In genomic region chr10:61063035-61063434, GRCh38 we compare ENCODE assay signal across 1 cellular context.
TF ChIP-seq lines count a peak whose summit lies in the region.

No MANE protein-coding gene starts in this region.

TF ChIP-seq in GM23338, 12 proteins besides CTCF, POLR2A, EP300 and RAD21 (continued from another document):
- TF ChIP-seq, protein P1, sequence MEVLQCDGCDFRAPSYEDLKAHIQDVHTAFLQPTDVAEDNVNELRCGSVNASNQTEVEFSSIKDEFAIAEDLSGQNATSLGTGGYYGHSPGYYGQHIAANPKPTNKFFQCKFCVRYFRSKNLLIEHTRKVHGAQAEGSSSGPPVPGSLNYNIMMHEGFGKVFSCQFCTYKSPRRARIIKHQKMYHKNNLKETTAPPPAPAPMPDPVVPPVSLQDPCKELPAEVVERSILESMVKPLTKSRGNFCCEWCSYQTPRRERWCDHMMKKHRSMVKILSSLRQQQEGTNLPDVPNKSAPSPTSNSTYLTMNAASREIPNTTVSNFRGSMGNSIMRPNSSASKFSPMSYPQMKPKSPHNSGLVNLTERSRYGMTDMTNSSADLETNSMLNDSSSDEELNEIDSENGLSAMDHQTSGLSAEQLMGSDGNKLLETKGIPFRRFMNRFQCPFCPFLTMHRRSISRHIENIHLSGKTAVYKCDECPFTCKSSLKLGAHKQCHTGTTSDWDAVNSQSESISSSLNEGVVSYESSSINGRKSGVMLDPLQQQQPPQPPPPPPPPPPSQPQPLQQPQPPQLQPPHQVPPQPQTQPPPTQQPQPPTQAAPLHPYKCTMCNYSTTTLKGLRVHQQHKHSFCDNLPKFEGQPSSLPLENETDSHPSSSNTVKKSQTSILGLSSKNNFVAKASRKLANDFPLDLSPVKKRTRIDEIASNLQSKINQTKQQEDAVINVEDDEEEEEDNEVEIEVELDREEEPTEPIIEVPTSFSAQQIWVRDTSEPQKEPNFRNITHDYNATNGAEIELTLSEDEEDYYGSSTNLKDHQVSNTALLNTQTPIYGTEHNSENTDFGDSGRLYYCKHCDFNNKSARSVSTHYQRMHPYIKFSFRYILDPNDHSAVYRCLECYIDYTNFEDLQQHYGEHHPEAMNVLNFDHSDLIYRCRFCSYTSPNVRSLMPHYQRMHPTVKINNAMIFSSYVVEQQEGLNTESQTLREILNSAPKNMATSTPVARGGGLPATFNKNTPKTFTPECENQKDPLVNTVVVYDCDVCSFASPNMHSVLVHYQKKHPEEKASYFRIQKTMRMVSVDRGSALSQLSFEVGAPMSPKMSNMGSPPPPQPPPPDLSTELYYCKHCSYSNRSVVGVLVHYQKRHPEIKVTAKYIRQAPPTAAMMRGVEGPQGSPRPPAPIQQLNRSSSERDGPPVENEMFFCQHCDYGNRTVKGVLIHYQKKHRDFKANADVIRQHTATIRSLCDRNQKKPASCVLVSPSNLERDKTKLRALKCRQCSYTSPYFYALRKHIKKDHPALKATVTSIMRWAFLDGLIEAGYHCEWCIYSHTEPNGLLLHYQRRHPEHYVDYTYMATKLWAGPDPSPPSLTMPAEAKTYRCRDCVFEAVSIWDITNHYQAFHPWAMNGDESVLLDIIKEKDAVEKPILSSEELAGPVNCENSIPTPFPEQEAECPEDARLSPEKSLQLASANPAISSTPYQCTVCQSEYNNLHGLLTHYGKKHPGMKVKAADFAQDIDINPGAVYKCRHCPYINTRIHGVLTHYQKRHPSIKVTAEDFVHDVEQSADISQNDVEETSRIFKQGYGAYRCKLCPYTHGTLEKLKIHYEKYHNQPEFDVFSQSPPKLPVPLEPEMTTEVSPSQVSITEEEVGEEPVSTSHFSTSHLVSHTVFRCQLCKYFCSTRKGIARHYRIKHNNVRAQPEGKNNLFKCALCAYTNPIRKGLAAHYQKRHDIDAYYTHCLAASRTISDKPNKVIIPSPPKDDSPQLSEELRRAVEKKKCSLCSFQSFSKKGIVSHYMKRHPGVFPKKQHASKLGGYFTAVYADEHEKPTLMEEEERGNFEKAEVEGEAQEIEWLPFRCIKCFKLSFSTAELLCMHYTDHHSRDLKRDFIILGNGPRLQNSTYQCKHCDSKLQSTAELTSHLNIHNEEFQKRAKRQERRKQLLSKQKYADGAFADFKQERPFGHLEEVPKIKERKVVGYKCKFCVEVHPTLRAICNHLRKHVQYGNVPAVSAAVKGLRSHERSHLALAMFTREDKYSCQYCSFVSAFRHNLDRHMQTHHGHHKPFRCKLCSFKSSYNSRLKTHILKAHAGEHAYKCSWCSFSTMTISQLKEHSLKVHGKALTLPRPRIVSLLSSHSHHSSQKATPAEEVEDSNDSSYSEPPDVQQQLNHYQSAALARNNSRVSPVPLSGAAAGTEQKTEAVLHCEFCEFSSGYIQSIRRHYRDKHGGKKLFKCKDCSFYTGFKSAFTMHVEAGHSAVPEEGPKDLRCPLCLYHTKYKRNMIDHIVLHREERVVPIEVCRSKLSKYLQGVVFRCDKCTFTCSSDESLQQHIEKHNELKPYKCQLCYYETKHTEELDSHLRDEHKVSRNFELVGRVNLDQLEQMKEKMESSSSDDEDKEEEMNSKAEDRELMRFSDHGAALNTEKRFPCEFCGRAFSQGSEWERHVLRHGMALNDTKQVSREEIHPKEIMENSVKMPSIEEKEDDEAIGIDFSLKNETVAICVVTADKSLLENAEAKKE (CRISPR knock-in tag; IDR thresholded peaks at IDR 0.05): no peak
- TF ChIP-seq STAT1 (IDR thresholded peaks at IDR 0.05; ENCODE audit: unreplicated experiment): no peak
- no peak for TF ChIP-seq ZNF114 (CRISPR knock-in tag; IDR thresholded peaks at IDR 0.05)
- TF ChIP-seq EZH2phosphoT487 (IDR thresholded peaks at IDR 0.05; ENCODE audit: unreplicated experiment): no peak
- TF ChIP-seq JUNB (IDR thresholded peaks at IDR 0.05; ENCODE audit: unreplicated experiment): no peak
- no peak for TF ChIP-seq CREB1 (CRISPR knock-in tag; IDR thresholded peaks at IDR 0.05; ENCODE audit: low read depth)
- TF ChIP-seq, protein P2, sequence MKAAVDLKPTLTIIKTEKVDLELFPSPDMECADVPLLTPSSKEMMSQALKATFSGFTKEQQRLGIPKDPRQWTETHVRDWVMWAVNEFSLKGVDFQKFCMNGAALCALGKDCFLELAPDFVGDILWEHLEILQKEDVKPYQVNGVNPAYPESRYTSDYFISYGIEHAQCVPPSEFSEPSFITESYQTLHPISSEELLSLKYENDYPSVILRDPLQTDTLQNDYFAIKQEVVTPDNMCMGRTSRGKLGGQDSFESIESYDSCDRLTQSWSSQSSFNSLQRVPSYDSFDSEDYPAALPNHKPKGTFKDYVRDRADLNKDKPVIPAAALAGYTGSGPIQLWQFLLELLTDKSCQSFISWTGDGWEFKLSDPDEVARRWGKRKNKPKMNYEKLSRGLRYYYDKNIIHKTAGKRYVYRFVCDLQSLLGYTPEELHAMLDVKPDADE (IDR thresholded peaks at IDR 0.05): no peak
- TF ChIP-seq, protein P3, sequence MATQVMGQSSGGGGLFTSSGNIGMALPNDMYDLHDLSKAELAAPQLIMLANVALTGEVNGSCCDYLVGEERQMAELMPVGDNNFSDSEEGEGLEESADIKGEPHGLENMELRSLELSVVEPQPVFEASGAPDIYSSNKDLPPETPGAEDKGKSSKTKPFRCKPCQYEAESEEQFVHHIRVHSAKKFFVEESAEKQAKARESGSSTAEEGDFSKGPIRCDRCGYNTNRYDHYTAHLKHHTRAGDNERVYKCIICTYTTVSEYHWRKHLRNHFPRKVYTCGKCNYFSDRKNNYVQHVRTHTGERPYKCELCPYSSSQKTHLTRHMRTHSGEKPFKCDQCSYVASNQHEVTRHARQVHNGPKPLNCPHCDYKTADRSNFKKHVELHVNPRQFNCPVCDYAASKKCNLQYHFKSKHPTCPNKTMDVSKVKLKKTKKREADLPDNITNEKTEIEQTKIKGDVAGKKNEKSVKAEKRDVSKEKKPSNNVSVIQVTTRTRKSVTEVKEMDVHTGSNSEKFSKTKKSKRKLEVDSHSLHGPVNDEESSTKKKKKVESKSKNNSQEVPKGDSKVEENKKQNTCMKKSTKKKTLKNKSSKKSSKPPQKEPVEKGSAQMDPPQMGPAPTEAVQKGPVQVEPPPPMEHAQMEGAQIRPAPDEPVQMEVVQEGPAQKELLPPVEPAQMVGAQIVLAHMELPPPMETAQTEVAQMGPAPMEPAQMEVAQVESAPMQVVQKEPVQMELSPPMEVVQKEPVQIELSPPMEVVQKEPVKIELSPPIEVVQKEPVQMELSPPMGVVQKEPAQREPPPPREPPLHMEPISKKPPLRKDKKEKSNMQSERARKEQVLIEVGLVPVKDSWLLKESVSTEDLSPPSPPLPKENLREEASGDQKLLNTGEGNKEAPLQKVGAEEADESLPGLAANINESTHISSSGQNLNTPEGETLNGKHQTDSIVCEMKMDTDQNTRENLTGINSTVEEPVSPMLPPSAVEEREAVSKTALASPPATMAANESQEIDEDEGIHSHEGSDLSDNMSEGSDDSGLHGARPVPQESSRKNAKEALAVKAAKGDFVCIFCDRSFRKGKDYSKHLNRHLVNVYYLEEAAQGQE (IDR thresholded peaks at IDR 0.05; ENCODE audit: unreplicated experiment): no peak
- TF ChIP-seq NANOG (IDR thresholded peaks at IDR 0.05; ENCODE audit: borderline replicate concordance): no peak
